ENCODE assay signal across 1 cellular context in genomic region chr20:36320898-36321695, GRCh38.
TF ChIP-seq lines count a peak whose summit lies in the region.

No MANE protein-coding gene starts in this region.

TF ChIP-seq in H1, 55 proteins besides CTCF, POLR2A, EP300 and RAD21:
- TF ChIP-seq RFX5 (IDR thresholded peaks at IDR 0.05; ENCODE audit: borderline replicate concordance, low read depth, low read length), result no peak
- no peak for TF ChIP-seq YY1 (IDR thresholded peaks at IDR 0.05; ENCODE audit: low read depth, low read length)
- no peak for TF ChIP-seq TEAD4 (IDR thresholded peaks at IDR 0.05; ENCODE audit: low read depth, low read length)
- TF ChIP-seq NANOG (IDR thresholded peaks at IDR 0.05; ENCODE audit: insufficient read depth, low read depth, low read length, poor library complexity, severe bottlenecking), result no peak
- TF ChIP-seq NRF1 (IDR thresholded peaks at IDR 0.05; ENCODE audit: low read depth, low read length), result no peak
- no peak for TF ChIP-seq SP4 (IDR thresholded peaks at IDR 0.05; ENCODE audit: low read length)
- no peak for TF ChIP-seq POU5F1 (IDR thresholded peaks at IDR 0.05; ENCODE audit: low read depth, low read length)
- no peak for TF ChIP-seq ATF3 (IDR thresholded peaks at IDR 0.05; ENCODE audit: insufficient read depth, low read depth, low read length)
- no peak for TF ChIP-seq ASH2L (IDR thresholded peaks at IDR 0.05; ENCODE audit: low read length)
